10 cellular contexts compared by ENCODE assay signal in genomic region chr2:27888790-27889189, GRCh38. TPM values are rescaled to one million over a fixed set of nuclear protein-coding genes. Genes with fewer than 3 reads are reported as not detected.
DNase-seq lines count a peak whose midpoint lies in the region; ATAC-seq and TF ChIP-seq lines count a peak whose summit lies in the region.
"Had no signal": no experiment of that assay in that cellular context is flagged by ENCODE, and none has a peak within 500 bp of the region (broad histone marks: within the 10 kb centered on the region; RNA-seq: fewer than 3 reads in every experiment).

No MANE protein-coding gene starts in this region.

- H3K27me3 Mint-ChIP-seq in activated CD8-positive, alpha-beta memory T cell treated with anti-CD3 and anti-CD28 coated beads, Interleukin-2, amount 10 ng/mL, durations not matched to agents 7 days and 5 days = peaks cover 3% of the 10 kb centered on the region
- no peaks in the 10 kb centered on the region for H3K27me3 Mint-ChIP-seq in activated T-helper 17 cell treated with anti-CD3 and anti-CD28 coated beads, Interleukin-2, amount 50 U/mL, for 72 hours

- no peaks in the 10 kb centered on the region for H3K27me3 ChIP-seq in hepatocyte
- no peaks in the 10 kb centered on the region for H3K27me3 ChIP-seq in subcutaneous abdominal adipose tissue (ENCODE audit: control insufficient read depth in 5 of 5, insufficient read depth in 4 of 5, low read length in 5 of 5)

- no peaks in the 10 kb centered on the region for H3K9me3 ChIP-seq in hepatocyte (ENCODE audit: low read depth)
- H3K9me3 ChIP-seq in subcutaneous abdominal adipose tissue (ENCODE audit: control insufficient read depth in 5 of 5, low read length in 5 of 5) = no peaks in the 10 kb centered on the region

- H3K9ac ChIP-seq in subcutaneous abdominal adipose tissue (ENCODE audit: low read length in 5 of 5) = peak overlapping the region in 1 of 5 donors; percentile 89

- H3K9me3 Mint-ChIP-seq in activated CD8-positive, alpha-beta memory T cell treated with anti-CD3 and anti-CD28 coated beads, Interleukin-2, amount 10 ng/mL, durations not matched to agents 7 days and 5 days (ENCODE audit: low read depth) = no peaks in the 10 kb centered on the region
- peaks cover 4% of the 10 kb centered on the region for H3K9me3 Mint-ChIP-seq in activated T-helper 17 cell treated with anti-CD3 and anti-CD28 coated beads, Interleukin-2, amount 50 U/mL, for 72 hours

- no peaks in the 10 kb centered on the region for H4K20me1 ChIP-seq in hepatocyte (ENCODE audit: insufficient read depth, poor library complexity, severe bottlenecking)

- H3K27ac Mint-ChIP-seq in activated CD8-positive, alpha-beta memory T cell treated with anti-CD3 and anti-CD28 coated beads, Interleukin-2, amount 10 ng/mL, durations not matched to agents 7 days and 5 days = peak overlapping the region; percentile 28
- H3K27ac Mint-ChIP-seq in activated T-helper 17 cell treated with anti-CD3 and anti-CD28 coated beads, Interleukin-2, amount 50 U/mL, for 72 hours = no peak overlapping the region

- no peak overlapping the region for H3K4me3 ChIP-seq in hepatocyte
- H3K4me3 ChIP-seq in subcutaneous abdominal adipose tissue (ENCODE audit: low read depth in 1 of 5, low read length in 5 of 5) = no peak overlapping the region

- peaks cover 48% of the 10 kb centered on the region for H3K4me1 Mint-ChIP-seq in activated CD8-positive, alpha-beta memory T cell treated with anti-CD3 and anti-CD28 coated beads, Interleukin-2, amount 10 ng/mL, durations not matched to agents 7 days and 5 days
- peaks cover 23% of the 10 kb centered on the region for H3K4me1 Mint-ChIP-seq in activated T-helper 17 cell treated with anti-CD3 and anti-CD28 coated beads, Interleukin-2, amount 50 U/mL, for 72 hours

- ATAC-seq in activated CD8-positive, alpha-beta memory T cell treated with anti-CD3 and anti-CD28 coated beads, Interleukin-2, amount 10 ng/mL, durations not matched to agents 7 days and 5 days = no peak
- ATAC-seq in activated T-helper 17 cell treated with anti-CD3 and anti-CD28 coated beads, Interleukin-2, amount 50 U/mL, for 72 hours (replicated peaks) = no peak

- CTCF ChIA-PET in activated CD8-positive, alpha-beta memory T cell treated with anti-CD3 and anti-CD28 coated beads, Interleukin-2, amount 10 ng/mL, durations not matched to agents 7 days and 5 days (lab: Charles Lee) = no interaction called here

- H3K4me3 Mint-ChIP-seq in activated CD8-positive, alpha-beta memory T cell treated with anti-CD3 and anti-CD28 coated beads, Interleukin-2, amount 10 ng/mL, durations not matched to agents 7 days and 5 days = peak overlapping the region; percentile 99
- H3K4me3 Mint-ChIP-seq in activated T-helper 17 cell treated with anti-CD3 and anti-CD28 coated beads, Interleukin-2, amount 50 U/mL, for 72 hours = peak overlapping the region; percentile 95

- H3K4me2 ChIP-seq in hepatocyte = peak overlapping the region; percentile 79

- in situ Hi-C loops in GM13977 (cut with MboI; ENCODE audit: low pct_unique_long_range_greater_than_20kb, low sequenced_read_pairs, unreplicated experiment) = no loop called here

- H3K4me1 ChIP-seq in hepatocyte (ENCODE audit: insufficient read depth) = no peaks in the 10 kb centered on the region
- peaks cover 0 to 25% (median 24%) of the 10 kb centered on the region in 5 donors for H3K4me1 ChIP-seq in subcutaneous abdominal adipose tissue (ENCODE audit: control insufficient read depth in 5 of 5, insufficient read depth in 5 of 5, low read length in 5 of 5)

- H3K79me2 ChIP-seq in hepatocyte = peaks cover 39% of the 10 kb centered on the region

- WGBS in hepatocyte (ENCODE audit: low lambda C conversion rate, missing lambda C conversion rate) = 76% methylated on average over 3 of the region's 3 CpGs

- peaks cover 14% of the 10 kb centered on the region for H3K36me3 Mint-ChIP-seq in activated CD8-positive, alpha-beta memory T cell treated with anti-CD3 and anti-CD28 coated beads, Interleukin-2, amount 10 ng/mL, durations not matched to agents 7 days and 5 days
- peaks cover 34% of the 10 kb centered on the region for H3K36me3 Mint-ChIP-seq in activated T-helper 17 cell treated with anti-CD3 and anti-CD28 coated beads, Interleukin-2, amount 50 U/mL, for 72 hours (ENCODE audit: low read depth)

- H3K27ac ChIP-seq in hepatocyte (peak overlapping the region; percentile 100), subcutaneous abdominal adipose tissue (ENCODE audit: low read depth, low read length) (peak overlapping the region; percentile 90)

- no peaks in the 10 kb centered on the region for H3K36me3 ChIP-seq in hepatocyte (replicated peaks; ENCODE audit: insufficient read depth, low read depth)
- H3K36me3 ChIP-seq in subcutaneous abdominal adipose tissue (ENCODE audit: control insufficient read depth in 5 of 5, insufficient read depth in 5 of 5, low read length in 5 of 5) = no peaks in the 10 kb centered on the region

- H3K9me2 ChIP-seq in hepatocyte (replicated peaks; ENCODE audit: insufficient read depth) = no peaks in the 10 kb centered on the region

- TF ChIP-seq CTCF in hepatocyte (IDR thresholded peaks at IDR 0.05; ENCODE audit: poor library complexity) (no peak), GM13977 (IDR thresholded peaks at IDR 0.05; ENCODE audit: extremely low read depth, insufficient read depth, missing control alignments) (no peak)

- no peak for DNase-seq in activated CD8-positive, alpha-beta memory T cell treated with anti-CD3 and anti-CD28 coated beads, Interleukin-2, amount 10 ng/mL, durations not matched to agents 7 days and 5 days
- DNase-seq in activated CD8-positive, alpha-beta memory T cell treated with anti-CD3 and anti-CD28 coated beads, Interleukin-2, amount 50 U/mL, for 48 hours = no peak
- DNase-seq in hepatocyte (ENCODE audit: low spot score) (no peak), GM13977 (ENCODE audit: low spot score) (no peak), SKM-1 treated with dmso at 0.1 percent for 144 hours (lab: John Stamatoyannopoulos, UW; ENCODE audit: unreplicated experiment) (no peak), GM19240 (ENCODE audit: insufficient read length, low spot score) (no peak)
- DNase-seq: NCI-H526; stimulated activated CD4-positive, alpha-beta T cell treated with anti-CD3 and anti-CD28 coated beads, Interleukin-2, amount 100 ng/mL, for 24 hours had no signal

- H2AFZ ChIP-seq in hepatocyte = no peak overlapping the region

RNA-seq across cellular contexts. Expression of gene RBKS, which starts 1.4 kb away (rescaled TPM):
- total RNA-seq in activated CD8-positive, alpha-beta memory T cell treated with anti-CD3 and anti-CD28 coated beads, Interleukin-2, amount 10 ng/mL, durations not matched to agents 7 days and 5 days = 1 to 10 TPM; 2.6 to 3.4 TPM
- total RNA-seq in activated T-helper 17 cell treated with anti-CD3 and anti-CD28 coated beads, Interleukin-2, amount 50 U/mL, for 72 hours = 10 to 100 TPM in 1 of 2 donors, 1 to 10 TPM in 1; 7.7 to 10.0 TPM
- 5.5 and 6.7 TPM in 2 replicates for total RNA-seq in hepatocyte
- polyA plus RNA-seq in hepatocyte = 6.0 and 7.2 TPM in 2 replicates

RNA-seq across cellular contexts. Expression of gene BABAM2, which starts 1.7 kb away (rescaled TPM):
- total RNA-seq in activated CD8-positive, alpha-beta memory T cell treated with anti-CD3 and anti-CD28 coated beads, Interleukin-2, amount 10 ng/mL, durations not matched to agents 7 days and 5 days = 10 to 100 TPM; 65.4 to 69.5 TPM
- total RNA-seq in activated T-helper 17 cell treated with anti-CD3 and anti-CD28 coated beads, Interleukin-2, amount 50 U/mL, for 72 hours = 10 to 100 TPM; 87.0 to 88.6 TPM
- 28.8 and 30.8 TPM in 2 replicates for total RNA-seq in hepatocyte
- 43.6 and 49.4 TPM in 2 replicates for polyA plus RNA-seq in hepatocyte
